In the genomic region with DNA sequence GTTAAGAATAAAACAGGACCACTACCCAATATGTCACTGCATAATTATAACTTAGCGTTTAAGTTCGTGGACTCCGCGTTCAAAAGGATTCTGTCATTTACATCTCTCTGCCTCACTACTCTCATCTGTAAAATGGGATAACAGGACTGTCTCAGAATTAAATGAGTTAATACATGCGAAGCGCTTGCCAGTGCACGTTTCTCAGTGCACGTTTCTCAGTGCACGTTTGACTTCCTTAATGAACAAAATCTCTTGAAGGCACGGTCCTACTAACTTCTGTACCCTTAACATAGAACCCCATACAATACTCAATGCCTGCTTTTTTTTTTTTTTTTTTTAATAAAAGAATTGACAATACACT, we compare ENCODE assay signal across 8 cellular contexts. TPM values are rescaled to one million over a fixed set of nuclear protein-coding genes. Genes with fewer than 3 reads are reported as not detected.
DNase-seq lines count a peak whose midpoint lies in the region; ATAC-seq lines count a peak whose summit lies in the region.

No MANE protein-coding gene starts in this region.

- H3K36me3 ChIP-seq in iPS-20b (ENCODE audit: insufficient read depth, low read depth, low read length), result peaks cover 17% of the 10 kb centered on the region

- H3K27me3 ChIP-seq in iPS-20b (ENCODE audit: insufficient read depth, low read length), result no peaks in the 10 kb centered on the region

- ATAC-seq in GM18867 (IDR thresholded peaks at IDR 0.05; ENCODE audit: unreplicated experiment) (peak; percentile 28), HG03457 (IDR thresholded peaks at IDR 0.05; ENCODE audit: unreplicated experiment) (peak; percentile 12)
- ATAC-seq in stimulated activated naive CD8-positive, alpha-beta T cell treated with anti-CD3 and anti-CD28 coated beads, Interleukin-15, amount 100 ng/mL, for 72 hours, result no peak

- H3K9me3 ChIP-seq in iPS-20b (ENCODE audit: insufficient read depth, low read depth, low read length), result peaks cover 19% of the 10 kb centered on the region; the same call in 1 of the 2 replicates

- H3K9me3 Mint-ChIP-seq in activated T-helper 1 cell treated with anti-CD3 and anti-CD28 coated beads, Interleukin-12 subunit alpha, Interleukin-12 subunit beta, Interleukin-2, Interleukin-4 antibody, amounts not matched to agents 30 ng/mL and 10 ng/mL and 1 ng/mL, durations not matched to agents 14 hours and 24 hours and 36 hours, result peaks cover 8% of the 10 kb centered on the region
- peaks cover 5 to 7% of the 10 kb centered on the region in 2 donors for H3K9me3 Mint-ChIP-seq in stimulated activated naive CD8-positive, alpha-beta T cell treated with anti-CD3 and anti-CD28 coated beads, Interleukin-15, amount 100 ng/mL, for 72 hours

- peak overlapping the region; percentile 91 for H3K4me3 ChIP-seq in iPS-20b (ENCODE audit: low read length)

- intact Hi-C loops in activated T-helper 1 cell treated with anti-CD3 and anti-CD28 coated beads, Interleukin-12 subunit alpha, Interleukin-12 subunit beta, Interleukin-2, Interleukin-4 antibody, amounts not matched to agents 30 ng/mL and 10 ng/mL and 1 ng/mL, durations not matched to agents 14 hours and 24 hours and 36 hours (cut with micrococcal nuclease), result loop anchor here (1.0 to 10.0 kb wide), 11 partner anchors 33 to 1643 kb away; a partner anchor contains a TSS

- peaks cover 14% of the 10 kb centered on the region for H3K4me1 ChIP-seq in iPS-20b (ENCODE audit: insufficient read depth, low read length)

- no peaks in the 10 kb centered on the region for H3K27me3 Mint-ChIP-seq in activated T-helper 1 cell treated with anti-CD3 and anti-CD28 coated beads, Interleukin-12 subunit alpha, Interleukin-12 subunit beta, Interleukin-2, Interleukin-4 antibody, amounts not matched to agents 30 ng/mL and 10 ng/mL and 1 ng/mL, durations not matched to agents 14 hours and 24 hours and 36 hours (ENCODE audit: insufficient read depth)
- H3K27me3 Mint-ChIP-seq in stimulated activated naive CD8-positive, alpha-beta T cell treated with anti-CD3 and anti-CD28 coated beads, Interleukin-15, amount 100 ng/mL, for 72 hours, result no peaks in the 10 kb centered on the region

- DNase-seq in AG08396 (ENCODE audit: low spot score) (peak; percentile 9), nucleus accumbens (lab: John Stamatoyannopoulos, UW) (no peak), amniotic stem cell (lab: John Stamatoyannopoulos, UW) (no peak)
- DNase-seq in activated T-helper 1 cell treated with anti-CD3 and anti-CD28 coated beads, Interleukin-12 subunit alpha, Interleukin-12 subunit beta, Interleukin-2, Interleukin-4 antibody, amounts not matched to agents 30 ng/mL and 10 ng/mL and 1 ng/mL, durations not matched to agents 14 hours and 24 hours and 36 hours (ENCODE audit: low spot score), result no peak
- DNase-seq in stimulated activated naive CD8-positive, alpha-beta T cell treated with anti-CD3 and anti-CD28 coated beads, Interleukin-15, amount 100 ng/mL, for 72 hours, result no peak

- H3K27ac ChIP-seq in iPS-20b (ENCODE audit: low read length), result no peak overlapping the region

- peaks cover 13% of the 10 kb centered on the region for H3K36me3 Mint-ChIP-seq in activated T-helper 1 cell treated with anti-CD3 and anti-CD28 coated beads, Interleukin-12 subunit alpha, Interleukin-12 subunit beta, Interleukin-2, Interleukin-4 antibody, amounts not matched to agents 30 ng/mL and 10 ng/mL and 1 ng/mL, durations not matched to agents 14 hours and 24 hours and 36 hours (ENCODE audit: low read depth)

- peaks cover 22% of the 10 kb centered on the region for H3K4me1 Mint-ChIP-seq in activated T-helper 1 cell treated with anti-CD3 and anti-CD28 coated beads, Interleukin-12 subunit alpha, Interleukin-12 subunit beta, Interleukin-2, Interleukin-4 antibody, amounts not matched to agents 30 ng/mL and 10 ng/mL and 1 ng/mL, durations not matched to agents 14 hours and 24 hours and 36 hours (ENCODE audit: low read depth)
- peaks cover 35% of the 10 kb centered on the region for H3K4me1 Mint-ChIP-seq in stimulated activated naive CD8-positive, alpha-beta T cell treated with anti-CD3 and anti-CD28 coated beads, Interleukin-15, amount 100 ng/mL, for 72 hours

- peak overlapping the region; percentile 89 for H3K27ac Mint-ChIP-seq in activated T-helper 1 cell treated with anti-CD3 and anti-CD28 coated beads, Interleukin-12 subunit alpha, Interleukin-12 subunit beta, Interleukin-2, Interleukin-4 antibody, amounts not matched to agents 30 ng/mL and 10 ng/mL and 1 ng/mL, durations not matched to agents 14 hours and 24 hours and 36 hours
- H3K27ac Mint-ChIP-seq in stimulated activated naive CD8-positive, alpha-beta T cell treated with anti-CD3 and anti-CD28 coated beads, Interleukin-15, amount 100 ng/mL, for 72 hours, result peak overlapping the region; percentile 98

- H3K4me3 Mint-ChIP-seq in activated T-helper 1 cell treated with anti-CD3 and anti-CD28 coated beads, Interleukin-12 subunit alpha, Interleukin-12 subunit beta, Interleukin-2, Interleukin-4 antibody, amounts not matched to agents 30 ng/mL and 10 ng/mL and 1 ng/mL, durations not matched to agents 14 hours and 24 hours and 36 hours, result peak overlapping the region; percentile 84
- peak overlapping the region; percentile 95 to 98 for H3K4me3 Mint-ChIP-seq in stimulated activated naive CD8-positive, alpha-beta T cell treated with anti-CD3 and anti-CD28 coated beads, Interleukin-15, amount 100 ng/mL, for 72 hours

- peak overlapping the region; percentile 94 for H3K9ac ChIP-seq in iPS-20b (ENCODE audit: low read depth, low read length)

RNA-seq across cellular contexts. Expression of a gene that starts 0.5 kb away (rescaled TPM):
- total RNA-seq in activated T-helper 1 cell treated with anti-CD3 and anti-CD28 coated beads, Interleukin-12 subunit alpha, Interleukin-12 subunit beta, Interleukin-2, Interleukin-4 antibody, amounts not matched to agents 30 ng/mL and 10 ng/mL and 1 ng/mL, durations not matched to agents 14 hours and 24 hours and 36 hours, result 24.3 and 25.6 TPM in 2 replicates

RNA-seq across cellular contexts. Expression of a gene that starts 0.7 kb away (rescaled TPM):
- total RNA-seq in activated T-helper 1 cell treated with anti-CD3 and anti-CD28 coated beads, Interleukin-12 subunit alpha, Interleukin-12 subunit beta, Interleukin-2, Interleukin-4 antibody, amounts not matched to agents 30 ng/mL and 10 ng/mL and 1 ng/mL, durations not matched to agents 14 hours and 24 hours and 36 hours, result 25.3 and 29.2 TPM in 2 replicates

RNA-seq across cellular contexts. Expression of a gene that starts 59.8 kb away (rescaled TPM):
- 0.16 TPM in 1 of 2 replicates, not detected in the other for total RNA-seq in activated T-helper 1 cell treated with anti-CD3 and anti-CD28 coated beads, Interleukin-12 subunit alpha, Interleukin-12 subunit beta, Interleukin-2, Interleukin-4 antibody, amounts not matched to agents 30 ng/mL and 10 ng/mL and 1 ng/mL, durations not matched to agents 14 hours and 24 hours and 36 hours
